Comparison of ENCODE assay signal across 12 cellular contexts in the genomic region with DNA sequence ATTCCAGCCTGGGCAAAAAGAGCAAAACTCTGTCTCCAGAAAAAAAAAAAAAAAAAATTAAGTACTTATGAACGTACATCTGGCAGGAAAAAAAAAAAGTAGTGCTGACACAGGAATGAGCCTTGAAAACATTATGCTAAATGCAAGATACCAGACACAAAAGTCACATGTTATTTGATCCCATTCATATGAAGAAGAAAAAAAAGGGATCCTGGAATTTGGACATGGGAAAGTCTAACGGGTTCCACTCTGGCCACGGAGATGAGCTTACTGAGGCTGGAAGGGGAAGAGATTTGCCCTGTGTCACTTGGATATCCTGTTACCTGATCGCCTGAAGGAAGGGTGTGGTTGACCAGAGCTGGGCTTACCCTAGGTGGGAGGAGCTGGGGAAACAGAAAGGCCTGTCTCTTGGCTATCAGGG.
DNase-seq lines count a peak whose midpoint lies in the region; ATAC-seq, FAIRE-seq and TF ChIP-seq lines count a peak whose summit lies in the region.
"Had no signal": no experiment of that assay in that cellular context is flagged by ENCODE, and none has a peak within 500 bp of the region (broad histone marks: within the 10 kb centered on the region; RNA-seq: fewer than 3 reads in every experiment).

No MANE protein-coding gene starts in this region.

- H3K4me2 ChIP-seq in HepG2 (ENCODE audit: low read depth, low read length): peak overlapping the region; percentile 58
- H3K4me2 ChIP-seq in PC-9: peak overlapping the region; percentile 70

- ATAC-seq in HepG2: peak; percentile 51
- ATAC-seq in right lobe of liver: no peak
- ATAC-seq in HG03039 (IDR thresholded peaks at IDR 0.05; ENCODE audit: unreplicated experiment): no peak
- ATAC-seq in GM18505 (IDR thresholded peaks at IDR 0.05; ENCODE audit: unreplicated experiment): no peak

- POLR2A ChIA-PET in HepG2 (lab: Yijun Ruan, JAX) (interaction anchor here (1.0 to 1.9 kb wide), 5 partner anchors 9 to 60 kb away, joined by 3 to 11 read pairs (median 4); no protein-coding TSS in a partner anchor), PC-9 (lab: Charles Lee; ENCODE audit: unreplicated experiment) (interaction anchor here (0.6 to 0.7 kb wide), 6 partner anchors 15 to 1574 kb away, joined by 3 to 23 read pairs (median 6); no protein-coding TSS in a partner anchor)

- BruUV-seq in HepG2 (replicated peaks; lab: Mats Ljungman, UMichigan): no TSS peak
- no TSS peak for BruUV-seq in PC-9 (replicated peaks; lab: Mats Ljungman, UMichigan)

- H3K4me1 ChIP-seq in HepG2 (ENCODE audit: insufficient read depth, low read length) (peaks cover 59% of the 10 kb centered on the region), right lobe of liver (no peaks in the 10 kb centered on the region), PC-9 (replicated peaks; ENCODE audit: insufficient read depth) (peaks cover 57% of the 10 kb centered on the region)

- TF ChIP-seq CTCF in HepG2 (CRISPR knock-in tag; IDR thresholded peaks at IDR 0.05): no peak
- TF ChIP-seq CTCF in right lobe of liver (IDR thresholded peaks at IDR 0.05): no peak
- TF ChIP-seq CTCF in PC-9 (conservative IDR thresholded peaks at IDR 0.05): no peak
- TF ChIP-seq CTCF in fibroblast of pulmonary artery (IDR thresholded peaks at IDR 0.05; ENCODE audit: low read length, missing control alignments): no peak

- no peaks in the 10 kb centered on the region for H3K27me3 ChIP-seq in HepG2 (ENCODE audit: control insufficient read depth in 1 of 2, insufficient read depth in 2 of 2, low read length in 2 of 2)
- H3K27me3 ChIP-seq in right lobe of liver: no peaks in the 10 kb centered on the region
- no peaks in the 10 kb centered on the region for H3K27me3 ChIP-seq in PC-9 (ENCODE audit: insufficient read depth, low read depth)
- H3K27me3 ChIP-seq: neutrophil had no signal

- H3K9me3 ChIP-seq in HepG2 (ENCODE audit: low read length) (no peaks in the 10 kb centered on the region), right lobe of liver (no peaks in the 10 kb centered on the region), PC-9 (ENCODE audit: insufficient read depth, low read depth) (no peaks in the 10 kb centered on the region)
- H3K9me3 ChIP-seq: neutrophil had no signal

- peak; percentile 21 for FAIRE-seq in HepG2 (lab: Jason Lieb, UNC)

- H4K20me1 ChIP-seq in HepG2 (ENCODE audit: insufficient read depth, low read length) (no peaks in the 10 kb centered on the region), PC-9 (ENCODE audit: insufficient read depth) (no peaks in the 10 kb centered on the region)

- TF ChIP-seq POLR2A in HepG2 (IDR thresholded peaks at IDR 0.05; ENCODE audit: insufficient read depth in 1 of 2, low read depth in 2 of 2, low read length in 2 of 2) (no peak), right lobe of liver (IDR thresholded peaks at IDR 0.05) (no peak), GM18505 (IDR thresholded peaks at IDR 0.05; ENCODE audit: borderline replicate concordance, extremely low read depth, insufficient read depth, insufficient read length) (no peak)

- WGBS in HepG2 (ENCODE audit: low lambda C conversion rate): 9% methylated on average over 4 of the region's 4 CpGs
- 54% methylated on average over 4 of the region's 4 CpGs for WGBS in right lobe of liver (ENCODE audit: insufficient coverage, low coverage, low lambda C conversion rate, missing lambda C conversion rate)

- H3K27ac ChIP-seq in HepG2 (ENCODE audit: extremely low read length, insufficient read depth, low read length) (no peak overlapping the region), right lobe of liver (no peak overlapping the region), PC-9 (peak overlapping the region; percentile 92)
- H3K27ac ChIP-seq: coronary artery, neutrophil, VCaP had no signal

- no peaks in the 10 kb centered on the region for H3K79me2 ChIP-seq in HepG2 (ENCODE audit: insufficient read depth, low read length)
- H3K79me2 ChIP-seq in PC-9 (ENCODE audit: low read depth): no peaks in the 10 kb centered on the region

- CTCF ChIA-PET in HepG2 (lab: Yijun Ruan, JAX; ENCODE audit: low intra/inter-chr PET ratio, low total read pairs): no interaction called here
- CTCF ChIA-PET in PC-9 (lab: Charles Lee): interaction anchor here (0.5 to 1.5 kb wide), 5 partner anchors 11 to 458 kb away, joined by 3 read pairs; a partner anchor contains a TSS

- in situ Hi-C loops in HepG2 (cut with HindIII; ENCODE audit: extremely low pct_ligation_motif_present, low pct_unique_long_range_greater_than_20kb): no loop called here

- intact Hi-C loops in HepG2 (cut with micrococcal nuclease; ENCODE audit: unreplicated experiment): loop anchor here (5.0 kb wide), 1 partner anchor 149 kb away; no protein-coding TSS in a partner anchor
- intact Hi-C loops in right lobe of liver (cut with DNase I): no loop called here
- intact Hi-C loops in PC-9 (cut with micrococcal nuclease; ENCODE audit: unreplicated experiment): loop anchor here (2.0 kb wide), 1 partner anchor 13 kb away; no protein-coding TSS in a partner anchor

- no peak overlapping the region for H3K9ac ChIP-seq in HepG2 (ENCODE audit: insufficient read depth, low read depth, low read length)

- peaks cover 44% of the 10 kb centered on the region for H3F3A ChIP-seq in PC-9 (ENCODE audit: insufficient read depth, low read depth)

- TF ChIP-seq RAD21 in HepG2 (CRISPR knock-in tag; IDR thresholded peaks at IDR 0.05): no peak

- no peaks in the 10 kb centered on the region for H3K9me2 ChIP-seq in PC-9 (ENCODE audit: insufficient read depth)

- H3K36me3 ChIP-seq in HepG2 (replicated peaks in 1 of 2; ENCODE audit: control insufficient read depth in 1 of 2, insufficient read depth in 2 of 2, low read length in 2 of 2) (no peaks in the 10 kb centered on the region), right lobe of liver (no peaks in the 10 kb centered on the region), PC-9 (ENCODE audit: low read depth) (no peaks in the 10 kb centered on the region)
- H3K36me3 ChIP-seq: neutrophil had no signal

- TF ChIP-seq EP300 in HepG2 (IDR thresholded peaks at IDR 0.05; ENCODE audit: low read depth in 2 of 2, low read length in 2 of 2) (no peak), HepG2 (CRISPR knock-in tag; IDR thresholded peaks at IDR 0.05; ENCODE audit: borderline replicate concordance) (no peak)

- DNase-seq in HepG2 (ENCODE audit: low spot score) (peak; percentile 52), right lobe of liver (no peak), PC-9 (peak; percentile 81 to 88), fibroblast of pulmonary artery (ENCODE audit: low read depth) (peak; percentile 38), T-helper 1 cell (no peak), NCI-H226 (no peak)
- DNase-seq: stimulated activated CD4-positive, alpha-beta T cell treated with anti-CD3 and anti-CD28 coated beads, Interleukin-4, amount 100 ng/mL, for 4 hours had no signal

- H2AFZ ChIP-seq in HepG2 (ENCODE audit: low read length): peak overlapping the region; percentile 46
- no peak overlapping the region for H2AFZ ChIP-seq in PC-9

- H3K4me3 ChIP-seq in HepG2 (replicated peaks in 1 of 3; ENCODE audit: insufficient read depth in 1 of 3, low read depth in 2 of 3, low read length in 3 of 3) (0 out of 6 replicates have a peak overlapping the region, but pooled peaks of 1 of the 3 experiments have one; percentile 25), right lobe of liver (no peak overlapping the region), PC-9 (no peak overlapping the region; the same call in 1 of the 2 replicates), fibroblast of pulmonary artery (replicated peaks; ENCODE audit: low read depth, low read length) (no peak overlapping the region)
- H3K4me3 ChIP-seq: coronary artery had no signal

TF ChIP-seq in HepG2, 621 proteins besides CTCF, POLR2A, EP300 and RAD21:
- TF ChIP-seq ZNF614 (CRISPR knock-in tag; IDR thresholded peaks at IDR 0.05; ENCODE audit: borderline replicate concordance): peak; percentile 54; the same call in 1 of the 2 replicates
- peak; percentile 46 for TF ChIP-seq SAP130 (CRISPR knock-in tag; IDR thresholded peaks at IDR 0.05; ENCODE audit: low read depth)
- TF ChIP-seq, protein P1, sequence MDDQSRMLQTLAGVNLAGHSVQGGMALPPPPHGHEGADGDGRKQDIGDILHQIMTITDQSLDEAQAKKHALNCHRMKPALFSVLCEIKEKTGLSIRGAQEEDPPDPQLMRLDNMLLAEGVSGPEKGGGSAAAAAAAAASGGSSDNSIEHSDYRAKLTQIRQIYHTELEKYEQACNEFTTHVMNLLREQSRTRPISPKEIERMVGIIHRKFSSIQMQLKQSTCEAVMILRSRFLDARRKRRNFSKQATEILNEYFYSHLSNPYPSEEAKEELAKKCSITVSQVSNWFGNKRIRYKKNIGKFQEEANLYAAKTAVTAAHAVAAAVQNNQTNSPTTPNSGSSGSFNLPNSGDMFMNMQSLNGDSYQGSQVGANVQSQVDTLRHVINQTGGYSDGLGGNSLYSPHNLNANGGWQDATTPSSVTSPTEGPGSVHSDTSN (CRISPR knock-in tag; IDR thresholded peaks at IDR 0.05; ENCODE audit: borderline replicate concordance): no peak
- TF ChIP-seq, protein P2, sequence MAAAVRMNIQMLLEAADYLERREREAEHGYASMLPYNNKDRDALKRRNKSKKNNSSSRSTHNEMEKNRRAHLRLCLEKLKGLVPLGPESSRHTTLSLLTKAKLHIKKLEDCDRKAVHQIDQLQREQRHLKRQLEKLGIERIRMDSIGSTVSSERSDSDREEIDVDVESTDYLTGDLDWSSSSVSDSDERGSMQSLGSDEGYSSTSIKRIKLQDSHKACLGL (CRISPR knock-in tag; IDR thresholded peaks at IDR 0.05): no peak
- peak; percentile 13 for TF ChIP-seq XRCC5 (optimal IDR thresholded peaks at IDR 0.05; ENCODE audit: low read length)
- TF ChIP-seq RARA (CRISPR knock-in tag; IDR thresholded peaks at IDR 0.05): 0 out of 2 replicates have a peak, but pooled peaks have one; percentile 3
- TF ChIP-seq ZFYVE20 (CRISPR knock-in tag; IDR thresholded peaks at IDR 0.05; ENCODE audit: borderline replicate concordance, low read depth): no peak
- TF ChIP-seq SIX1 (CRISPR knock-in tag; IDR thresholded peaks at IDR 0.05; ENCODE audit: borderline replicate concordance): peak; percentile 50; the same call in 1 of the 2 replicates
- no peak for TF ChIP-seq MEF2D (CRISPR knock-in tag; IDR thresholded peaks at IDR 0.05)

Comparison
In these comparisons a context has a peak if more than half of its experiments do, and no peak if none do; other contexts are left out.
1. DNase-seq: peak in HepG2 (single experiment), PC-9 (2 of 2) and fibroblast of pulmonary artery (single experiment); none in right lobe of liver (0 of 3), T-helper 1 cell (0 of 5) and NCI-H226 (single experiment).
2. intact Hi-C loops: an anchor here in HepG2 (5.0 kb wide) and PC-9 (2.0 kb wide); none called in right lobe of liver.